In genomic region chr19:49441210-49441959, GRCh38 we compare ENCODE assay signal across 9 cellular contexts. TPM values are rescaled to one million over a fixed set of nuclear protein-coding genes. Genes with fewer than 3 reads are reported as not detected.
A peak's percentile ranks its signal among the peaks of the same experiment; 100 is the strongest.
DNase-seq lines count a peak whose midpoint lies in the region; TF ChIP-seq lines count a peak whose summit lies in the region.
"Had no signal": no experiment of that assay in that cellular context is flagged by ENCODE, and none has a peak within 500 bp of the region (broad histone marks: within the 10 kb centered on the region; RNA-seq: fewer than 3 reads in every experiment).

Gene SLC17A7, minus strand, starts transcription at chr19:49441527. Its CDS starts 148 bp downstream, at chr19:49441379.

- no peaks in the 10 kb centered on the region for H3K79me2 ChIP-seq in Loucy (ENCODE audit: insufficient read depth, low read length)

- peak; percentile 66 for DNase-seq in COLO829 (ENCODE audit: low spot score)
- DNase-seq in activated CD4-positive, alpha-beta memory T cell treated with anti-CD3 and anti-CD28 coated beads, Interleukin-2, amount 10 ng/mL, durations not matched to agents 7 days and 5 days = peak; percentile 66
- DNase-seq in glutamatergic neuron = peak; percentile 87
- DNase-seq in NCI-H2107 (lab: John Stamatoyannopoulos, UW) = no peak
- DNase-seq in GF-D8 (lab: John Stamatoyannopoulos, UW) = no peak
- DNase-seq in NCI-H2081 (lab: John Stamatoyannopoulos, UW) = no peak

- H3K27ac Mint-ChIP-seq in activated CD4-positive, alpha-beta memory T cell treated with anti-CD3 and anti-CD28 coated beads, Interleukin-2, amount 10 ng/mL, durations not matched to agents 7 days and 5 days = no peak within 1 kb of the TSS
- peak within 1 kb of the TSS; percentile 96 for H3K27ac Mint-ChIP-seq in glutamatergic neuron (ENCODE audit: unreplicated experiment)

- POLR2A ChIA-PET in activated CD4-positive, alpha-beta memory T cell treated with anti-CD3 and anti-CD28 coated beads, Interleukin-2, amount 10 ng/mL, durations not matched to agents 7 days and 5 days (lab: Charles Lee) = interaction anchor here (1.0 to 3.4 kb wide), 2 partner anchors 11 to 19 kb away, joined by 4 to 16 read pairs; partner anchors contain the start of genes ALDH16A1 and PIH1D1

- H3F3A ChIP-seq in Loucy (ENCODE audit: low read depth) = peaks cover 8% of the 10 kb centered on the region; the same call in 1 of the 2 replicates

- H3K4me1 Mint-ChIP-seq in activated CD4-positive, alpha-beta memory T cell treated with anti-CD3 and anti-CD28 coated beads, Interleukin-2, amount 10 ng/mL, durations not matched to agents 7 days and 5 days = peaks cover 44% of the 10 kb centered on the region
- peaks cover 29% of the 10 kb centered on the region for H3K4me1 Mint-ChIP-seq in glutamatergic neuron (ENCODE audit: low read depth, unreplicated experiment)

- H3K27me3 ChIP-seq in Loucy (ENCODE audit: insufficient read depth, low read length, poor library complexity, severe bottlenecking) = no peaks in the 10 kb centered on the region
- peaks cover 54% of the 10 kb centered on the region in 3 donors for H3K27me3 ChIP-seq in skeletal muscle tissue (ENCODE audit: control insufficient read depth in 3 of 3, insufficient read depth in 3 of 3, low read length in 3 of 3)

- H3K36me3 ChIP-seq in Loucy (ENCODE audit: insufficient read depth, low read length) = no peaks in the 10 kb centered on the region
- H3K36me3 ChIP-seq in skeletal muscle tissue (ENCODE audit: control insufficient read depth in 3 of 3, insufficient read depth in 3 of 3, low read length in 3 of 3) = no peaks in the 10 kb centered on the region

- H3K27ac ChIP-seq in skeletal muscle tissue (ENCODE audit: low read depth, low read length) = peak within 1 kb of the TSS; percentile 55

- H3K9me2 ChIP-seq in Loucy (replicated peaks; ENCODE audit: low read depth, low read length) = no peaks in the 10 kb centered on the region

- H3K9me3 ChIP-seq in Loucy (ENCODE audit: insufficient read depth, low read depth, low read length) (no peaks in the 10 kb centered on the region), skeletal muscle tissue (ENCODE audit: control insufficient read depth in 3 of 3, low read length in 3 of 3) (no peaks in the 10 kb centered on the region)
- H3K9me3 ChIP-seq: body of pancreas had no signal

- CTCF ChIA-PET in activated CD4-positive, alpha-beta memory T cell treated with anti-CD3 and anti-CD28 coated beads, Interleukin-2, amount 10 ng/mL, durations not matched to agents 7 days and 5 days (lab: Charles Lee) = interaction anchor here (0.8 to 2.2 kb wide), 5 partner anchors 10 to 53 kb away, joined by 3 to 11 read pairs (median 4); partner anchors contain the start of genes KASH5 and PIH1D1

- peaks cover 59% of the 10 kb centered on the region for H3K27me3 Mint-ChIP-seq in activated CD4-positive, alpha-beta memory T cell treated with anti-CD3 and anti-CD28 coated beads, Interleukin-2, amount 10 ng/mL, durations not matched to agents 7 days and 5 days
- peaks cover 22% of the 10 kb centered on the region for H3K27me3 Mint-ChIP-seq in glutamatergic neuron (ENCODE audit: unreplicated experiment)

- no peaks in the 10 kb centered on the region for H3K9me3 Mint-ChIP-seq in activated CD4-positive, alpha-beta memory T cell treated with anti-CD3 and anti-CD28 coated beads, Interleukin-2, amount 10 ng/mL, durations not matched to agents 7 days and 5 days
- peaks cover 18% of the 10 kb centered on the region for H3K9me3 Mint-ChIP-seq in glutamatergic neuron (ENCODE audit: unreplicated experiment)

- H3K9ac ChIP-seq in Loucy (ENCODE audit: low read depth, low read length, poor library complexity, severe bottlenecking) (no peak within 1 kb of the TSS), skeletal muscle tissue (ENCODE audit: low read depth in 1 of 3, low read length in 3 of 3) (peak within 1 kb of the TSS in 1 of 3 donors; percentile 60)

- H3K4me3 ChIP-seq in Loucy (ENCODE audit: low read length, poor library complexity, severe bottlenecking) (peak within 1 kb of the TSS; percentile 90), skeletal muscle tissue (ENCODE audit: low read length in 3 of 3) (peak within 1 kb of the TSS; percentile 36 to 59 (median 58))

- H2AFZ ChIP-seq in Loucy (ENCODE audit: low read length) = 0 out of 2 replicates have a peak within 1 kb of the TSS, but pooled peaks have one; percentile 98

- peaks cover 11% of the 10 kb centered on the region for H3K36me3 Mint-ChIP-seq in activated CD4-positive, alpha-beta memory T cell treated with anti-CD3 and anti-CD28 coated beads, Interleukin-2, amount 10 ng/mL, durations not matched to agents 7 days and 5 days (ENCODE audit: low read depth)
- no peaks in the 10 kb centered on the region for H3K36me3 Mint-ChIP-seq in glutamatergic neuron (ENCODE audit: unreplicated experiment)

- H4K20me1 ChIP-seq in Loucy (ENCODE audit: insufficient read depth, low read length, poor library complexity, severe bottlenecking) = no peaks in the 10 kb centered on the region

- H3K4me3 Mint-ChIP-seq in activated CD4-positive, alpha-beta memory T cell treated with anti-CD3 and anti-CD28 coated beads, Interleukin-2, amount 10 ng/mL, durations not matched to agents 7 days and 5 days = peak within 1 kb of the TSS; percentile 80
- H3K4me3 Mint-ChIP-seq in glutamatergic neuron (ENCODE audit: unreplicated experiment) = peak within 1 kb of the TSS; percentile 98

- H3K4me1 ChIP-seq in Loucy (ENCODE audit: insufficient read depth, low read length, poor library complexity, severe bottlenecking) (peaks cover 11% of the 10 kb centered on the region), skeletal muscle tissue (ENCODE audit: control insufficient read depth in 3 of 3, insufficient read depth in 3 of 3, low read length in 3 of 3) (peaks cover 4 to 18% (median 8%) of the 10 kb centered on the region in 3 donors)

- no peak for TF ChIP-seq CTCF in Loucy (conservative IDR thresholded peaks at IDR 0.05; ENCODE audit: low read length)
- TF ChIP-seq CTCF in glutamatergic neuron (IDR thresholded peaks at IDR 0.05; ENCODE audit: partially characterized antibody, unreplicated experiment) = no peak

- H3K4me2 ChIP-seq in Loucy (ENCODE audit: low read depth, low read length, poor library complexity, severe bottlenecking) = peak within 1 kb of the TSS; percentile 94

RNA-seq across cellular contexts. Expression of gene SLC17A7, which starts in this region (rescaled TPM):
- total RNA-seq in activated CD4-positive, alpha-beta memory T cell treated with anti-CD3 and anti-CD28 coated beads, Interleukin-2, amount 10 ng/mL, durations not matched to agents 7 days and 5 days = under 1 TPM; 0.30 to 0.43 TPM
- 188 TPM for total RNA-seq in glutamatergic neuron (ENCODE audit: unreplicated experiment)
- total RNA-seq in skeletal muscle tissue = 1.0 TPM

Comparison
In these comparisons a context has a peak if more than half of its experiments do, and no peak if none do; other contexts are left out.
1. RNA of gene SLC17A7 (total RNA-seq): 188 TPM in glutamatergic neuron (single experiment); 1.0 TPM in skeletal muscle tissue (single experiment) and 0.30 to 0.43 TPM in activated CD4-positive, alpha-beta memory T cell treated with anti-CD3 and anti-CD28 coated beads, Interleukin-2, amount 10 ng/mL, durations not matched to agents 7 days and 5 days; every median in the first group is over 10 times any median in the second.
2. Peak in DNase-seq in activated CD4-positive, alpha-beta memory T cell treated with anti-CD3 and anti-CD28 coated beads, Interleukin-2, amount 10 ng/mL, durations not matched to agents 7 days and 5 days; RNA of the gene not detected or under 1 TPM.
3. DNase-seq: peak in COLO829 (single experiment) and glutamatergic neuron (single experiment); none in NCI-H2107 (single experiment), GF-D8 (single experiment) and NCI-H2081 (0 of 2).